In the genomic region with DNA sequence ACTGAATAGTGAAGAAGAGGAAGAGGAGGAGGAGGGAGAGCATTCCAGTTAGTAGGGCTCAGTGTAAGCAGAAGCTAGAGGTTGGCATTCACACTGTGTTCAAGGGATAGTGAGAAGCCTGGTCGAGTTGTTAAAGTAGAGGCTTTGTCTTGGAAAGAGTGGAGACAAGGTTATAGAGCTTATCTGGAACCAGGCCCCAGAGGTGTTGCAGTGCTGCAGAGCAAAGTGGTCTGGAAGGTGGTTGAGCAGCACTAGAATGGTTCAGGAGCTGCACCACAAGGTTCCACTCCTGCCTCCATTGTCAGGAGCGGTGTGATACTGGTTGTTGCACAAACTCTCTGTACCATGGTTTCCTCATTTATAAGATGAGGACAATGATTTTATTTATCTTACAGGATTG, we compare ENCODE assay signal across 25 cellular contexts.
"Had no signal": no experiment of that assay in that cellular context is flagged by ENCODE, and none has a peak within 500 bp of the region (broad histone marks: within the 10 kb centered on the region; RNA-seq: fewer than 3 reads in every experiment).

No MANE protein-coding gene starts in this region.

- H3K4me1 ChIP-seq: right lobe of liver had no signal

- H3K36me3 Mint-ChIP-seq: activated naive CD4-positive, alpha-beta T cell treated with anti-CD3 and anti-CD28 coated beads, Interleukin-2, amount 50 U/mL, for 24 hours; naive B cell had no signal

- H3K4me3 Mint-ChIP-seq: activated CD8-positive, alpha-beta T cell treated with anti-CD3 and anti-CD28 coated beads, Interleukin-2, amount 10 ng/mL, durations not matched to agents 7 days and 5 days; activated naive CD4-positive, alpha-beta T cell treated with anti-CD3 and anti-CD28 coated beads, Interleukin-2, amount 50 U/mL, for 24 hours; activated T-helper 1 cell treated with anti-CD3 and anti-CD28 coated beads, Interleukin-12 subunit alpha, Interleukin-12 subunit beta, Interleukin-2, Interleukin-4 antibody, amounts not matched to agents 30 ng/mL and 10 ng/mL and 1 ng/mL, durations not matched to agents 14 hours and 24 hours and 36 hours; dendritic cell treated with granulocyte-macrophage colony-stimulating factor and Interleukin-4, amounts not matched to agents 40 ng/mL and 50 ng/mL, for 4 days; stimulated activated naive CD8-positive, alpha-beta T cell treated with anti-CD3 and anti-CD28 coated beads, Interleukin-15, Interleukin-2, amounts not matched to agents 100 ng/mL and 50 ng/mL, for 24 hours had no signal

- ATAC-seq: activated CD8-positive, alpha-beta T cell treated with anti-CD3 and anti-CD28 coated beads, Interleukin-2, amount 10 ng/mL, durations not matched to agents 7 days and 5 days; body of pancreas; left colon; right lobe of liver had no signal

- H3K27ac Mint-ChIP-seq: activated CD8-positive, alpha-beta T cell treated with anti-CD3 and anti-CD28 coated beads, Interleukin-2, amount 10 ng/mL, durations not matched to agents 7 days and 5 days; activated T-helper 1 cell treated with anti-CD3 and anti-CD28 coated beads, Interleukin-12 subunit alpha, Interleukin-12 subunit beta, Interleukin-2, Interleukin-4 antibody, amounts not matched to agents 30 ng/mL and 10 ng/mL and 1 ng/mL, durations not matched to agents 14 hours and 24 hours and 36 hours; dendritic cell treated with granulocyte-macrophage colony-stimulating factor and Interleukin-4, amounts not matched to agents 40 ng/mL and 50 ng/mL, for 4 days; stimulated activated naive CD8-positive, alpha-beta T cell treated with anti-CD3 and anti-CD28 coated beads, Interleukin-15, Interleukin-2, amounts not matched to agents 100 ng/mL and 50 ng/mL, for 24 hours had no signal

- H3K4me3 ChIP-seq: body of pancreas, lower lobe of right lung, right lobe of liver, skin epidermis, thyroid gland had no signal

- H3K9ac ChIP-seq: parathyroid adenoma had no signal

- H3K9me3 ChIP-seq: body of pancreas, lower lobe of right lung, right lobe of liver, thyroid gland had no signal

- H3K27me3 ChIP-seq: body of pancreas, right lobe of liver, thyroid gland had no signal

- DNase-seq: activated CD4-positive, alpha-beta T cell treated with anti-CD3 and anti-CD28 coated beads for 1 hour; activated CD4-positive, alpha-beta T cell treated with anti-CD3 and anti-CD28 coated beads, Interleukin-2, amount 50 U/mL, for 1 hour; activated CD8-positive, alpha-beta T cell treated with anti-CD3 and anti-CD28 coated beads, Interleukin-2, amount 10 ng/mL, durations not matched to agents 7 days and 5 days; activated gamma-delta T cell treated with Interleukin-2 at 50 U/mL for 16 hours; anterior cingulate cortex; body of pancreas; effector CD4-positive, alpha-beta T cell; foreskin fibroblast; left colon; lower lobe of right lung; naive B cell; right lobe of liver; stimulated activated CD4-positive, alpha-beta T cell treated with anti-CD3 and anti-CD28 coated beads, Interleukin-1b, Interleukin-23, amount 100 ng/mL, for 48 hours; substantia nigra; thyroid gland; WERI-Rb-1 had no signal

- H3K9me3 Mint-ChIP-seq: activated naive CD4-positive, alpha-beta T cell treated with anti-CD3 and anti-CD28 coated beads, Interleukin-2, amount 50 U/mL, for 24 hours; activated T-helper 1 cell treated with anti-CD3 and anti-CD28 coated beads, Interleukin-12 subunit alpha, Interleukin-12 subunit beta, Interleukin-2, Interleukin-4 antibody, amounts not matched to agents 30 ng/mL and 10 ng/mL and 1 ng/mL, durations not matched to agents 14 hours and 24 hours and 36 hours; dendritic cell treated with granulocyte-macrophage colony-stimulating factor and Interleukin-4, amounts not matched to agents 40 ng/mL and 50 ng/mL, for 4 days; naive B cell; stimulated activated naive CD8-positive, alpha-beta T cell treated with anti-CD3 and anti-CD28 coated beads, Interleukin-15, Interleukin-2, amounts not matched to agents 100 ng/mL and 50 ng/mL, for 24 hours had no signal

- FAIRE-seq: endometrium, keratinocyte, TTC549 had no signal

- H3K36me3 ChIP-seq: lower lobe of right lung, right lobe of liver, thyroid gland, WERI-Rb-1 had no signal

- H3K27ac ChIP-seq: body of pancreas, lower lobe of right lung, parathyroid adenoma, right lobe of liver, skin epidermis, thyroid gland, WERI-Rb-1 had no signal

- H3K27me3 Mint-ChIP-seq: activated naive CD4-positive, alpha-beta T cell treated with anti-CD3 and anti-CD28 coated beads, Interleukin-2, amount 50 U/mL, for 24 hours; dendritic cell treated with granulocyte-macrophage colony-stimulating factor and Interleukin-4, amounts not matched to agents 40 ng/mL and 50 ng/mL, for 4 days; naive B cell; stimulated activated naive CD8-positive, alpha-beta T cell treated with anti-CD3 and anti-CD28 coated beads, Interleukin-15, Interleukin-2, amounts not matched to agents 100 ng/mL and 50 ng/mL, for 24 hours had no signal
